1 cellular context compared by ENCODE assay signal in genomic region chr15:43204016-43204901, GRCh38.
TF ChIP-seq lines count a peak whose summit lies in the region.

No MANE protein-coding gene starts in this region.

TF ChIP-seq in GM12878, 131 proteins besides CTCF, POLR2A, EP300 and RAD21 (continued from another document and continues in another):
- no peak for TF ChIP-seq ZBTB11 (CRISPR knock-in tag; IDR thresholded peaks at IDR 0.05)
- no peak for TF ChIP-seq CBFB (IDR thresholded peaks at IDR 0.05; ENCODE audit: low read depth)
- TF ChIP-seq NBN (IDR thresholded peaks at IDR 0.05) = 0 out of 2 replicates have a peak, but pooled peaks have one; percentile 22
- no peak for TF ChIP-seq ZBTB33 (IDR thresholded peaks at IDR 0.05)
- TF ChIP-seq RELA (IDR thresholded peaks at IDR 0.05; ENCODE audit: borderline replicate concordance, partially characterized antibody) = no peak
- TF ChIP-seq SMC3 (IDR thresholded peaks at IDR 0.05; ENCODE audit: borderline replicate concordance, low read length) = peak; percentile 53; the same call in 1 of the 2 replicates
- no peak for TF ChIP-seq ZNF687 (IDR thresholded peaks at IDR 0.05)
- TF ChIP-seq CBX3 (IDR thresholded peaks at IDR 0.05; ENCODE audit: borderline replicate concordance, low read depth) = no peak
- no peak for TF ChIP-seq MYC (IDR thresholded peaks at IDR 0.05; ENCODE audit: insufficient read depth, insufficient read length, insufficient replicate concordance, low read length, severe bottlenecking)
- TF ChIP-seq MTA3 (IDR thresholded peaks at IDR 0.05; ENCODE audit: borderline replicate concordance, low read length) = no peak
- TF ChIP-seq YY1 (IDR thresholded peaks at IDR 0.05; ENCODE audit: low read depth, low read length) = no peak
- TF ChIP-seq STAT3 (IDR thresholded peaks at IDR 0.05; ENCODE audit: low read depth, low read length) = no peak
- TF ChIP-seq NR2C2 (IDR thresholded peaks at IDR 0.05; ENCODE audit: borderline replicate concordance, control insufficient read depth, insufficient read length, low read depth) = no peak
- no peak for TF ChIP-seq SMAD5 (IDR thresholded peaks at IDR 0.05; ENCODE audit: low read depth)
- no peak for TF ChIP-seq HCFC1 (IDR thresholded peaks at IDR 0.05; ENCODE audit: low read length)
- TF ChIP-seq ZBTB40 (IDR thresholded peaks at IDR 0.05; ENCODE audit: borderline replicate concordance) = no peak
- no peak for TF ChIP-seq FOXK2 (IDR thresholded peaks at IDR 0.05)
- TF ChIP-seq E2F8 (IDR thresholded peaks at IDR 0.05; ENCODE audit: low read depth, partially characterized antibody) = no peak
- no peak for TF ChIP-seq MEF2A (IDR thresholded peaks at IDR 0.05; ENCODE audit: insufficient read depth, low read depth, low read length)
- no peak for TF ChIP-seq POU2F2 (IDR thresholded peaks at IDR 0.05; ENCODE audit: borderline replicate concordance, low read depth, low read length)
- TF ChIP-seq ATF7 (IDR thresholded peaks at IDR 0.05; ENCODE audit: low read depth) = 0 out of 2 replicates have a peak, but pooled peaks have one; percentile 45
- no peak for TF ChIP-seq TARDBP (IDR thresholded peaks at IDR 0.05; ENCODE audit: borderline replicate concordance)
- TF ChIP-seq CREB1 (IDR thresholded peaks at IDR 0.05; ENCODE audit: low read depth) = no peak
- no peak for TF ChIP-seq PML (IDR thresholded peaks at IDR 0.05; ENCODE audit: low read length)
- TF ChIP-seq TCF12 (IDR thresholded peaks at IDR 0.05; ENCODE audit: low read depth, low read length) = no peak
- TF ChIP-seq MYB (IDR thresholded peaks at IDR 0.05; ENCODE audit: borderline replicate concordance, low read depth, low read length) = no peak
- no peak for TF ChIP-seq USF2 (IDR thresholded peaks at IDR 0.05; ENCODE audit: borderline replicate concordance, low read depth, low read length)
- no peak for TF ChIP-seq ZZZ3 (IDR thresholded peaks at IDR 0.05; ENCODE audit: control insufficient read depth, insufficient read length, low read depth)
- TF ChIP-seq BRCA1 (IDR thresholded peaks at IDR 0.05; ENCODE audit: low read depth, low read length) = no peak
- TF ChIP-seq NR2C1 (IDR thresholded peaks at IDR 0.05) = no peak
- no peak for TF ChIP-seq CHD2 (IDR thresholded peaks at IDR 0.05; ENCODE audit: borderline replicate concordance, low read depth, low read length)
- TF ChIP-seq SMAD1 (IDR thresholded peaks at IDR 0.05; ENCODE audit: low read depth, partially characterized antibody) = no peak
- no peak for TF ChIP-seq ATF3 (IDR thresholded peaks at IDR 0.05; ENCODE audit: borderline replicate concordance, extremely low read depth, low read depth, low read length)
- no peak for TF ChIP-seq ZBTB4 (CRISPR knock-in tag; IDR thresholded peaks at IDR 0.05)
- TF ChIP-seq IKZF1 (conservative IDR thresholded peaks at IDR 0.05) = no peak
- no peak for TF ChIP-seq BACH1 (IDR thresholded peaks at IDR 0.05; ENCODE audit: borderline replicate concordance)
